Comparison of ENCODE assay signal across 8 cellular contexts in genomic region chr22:37518509-37519267, GRCh38. TPM values are rescaled to one million over a fixed set of nuclear protein-coding genes. Genes with fewer than 3 reads are reported as not detected.
DNase-seq lines count a peak whose midpoint lies in the region; ATAC-seq, FAIRE-seq and TF ChIP-seq lines count a peak whose summit lies in the region.

No MANE protein-coding gene starts in this region.

- H3K4me3 Mint-ChIP-seq in Calu3 (ENCODE audit: low read depth, unreplicated experiment) (peak overlapping the region; percentile 85), T-helper 17 cell (peak overlapping the region; percentile 88)

- H3K36me3 Mint-ChIP-seq in Calu3 (ENCODE audit: insufficient read depth, unreplicated experiment): peaks cover 65% of the 10 kb centered on the region
- H3K36me3 Mint-ChIP-seq in T-helper 17 cell (ENCODE audit: low read depth): peaks cover 5% of the 10 kb centered on the region

- H3K9me3 ChIP-seq in T-helper 17 cell (ENCODE audit: control insufficient read depth, low read length, poor library complexity, severe bottlenecking) (no peaks in the 10 kb centered on the region), psoas muscle (no peaks in the 10 kb centered on the region)

- no peak for FAIRE-seq in HTR-8/SVneo (lab: Jason Lieb, UNC)

- no peak for DNase-seq in Calu3
- no peak for DNase-seq in T-helper 17 cell
- no peak for DNase-seq in foreskin keratinocyte
- no peak for DNase-seq in psoas muscle
- no peak for DNase-seq in occipital lobe (lab: John Stamatoyannopoulos, UW)
- no peak for DNase-seq in NOMO-1 treated with DMSO at 0.1 percent for 48 hours (lab: John Stamatoyannopoulos, UW; ENCODE audit: unreplicated experiment)
- DNase-seq in SKM-1 treated with dmso at 0.1 percent for 144 hours (lab: John Stamatoyannopoulos, UW; ENCODE audit: unreplicated experiment): no peak
- DNase-seq in HTR-8/SVneo (ENCODE audit: insufficient read length, low spot score): no peak

- H3K4me1 ChIP-seq in foreskin keratinocyte (peaks cover 13% of the 10 kb centered on the region), psoas muscle (no peaks in the 10 kb centered on the region)

- CTCF ChIA-PET in Calu3 (lab: Charles Lee): no interaction called here

- no TSS peak for BruUV-seq in Calu3 (replicated peaks; lab: Mats Ljungman, UMichigan)

- no peaks in the 10 kb centered on the region for H3K27me3 Mint-ChIP-seq in Calu3 (ENCODE audit: unreplicated experiment)
- peaks cover 44% of the 10 kb centered on the region for H3K27me3 Mint-ChIP-seq in T-helper 17 cell

- no peaks in the 10 kb centered on the region for H3K36me3 ChIP-seq in psoas muscle (ENCODE audit: insufficient read depth in 1 of 2, low read depth in 1 of 2)

- H3K9me3 Mint-ChIP-seq in Calu3 (ENCODE audit: low read depth, unreplicated experiment): peaks cover 2% of the 10 kb centered on the region

- intact Hi-C loops in Calu3 (cut with micrococcal nuclease; ENCODE audit: unreplicated experiment) (no loop called here), psoas muscle (cut with DNase I) (no loop called here)

- ATAC-seq in T-helper 17 cell: peak; percentile 8
- peak; percentile 4 for ATAC-seq in foreskin keratinocyte
- ATAC-seq in psoas muscle: peak in 1 of 4 donors; percentile 16

- peaks cover 31% of the 10 kb centered on the region for H3K4me1 Mint-ChIP-seq in Calu3 (ENCODE audit: low read depth, unreplicated experiment)
- H3K4me1 Mint-ChIP-seq in T-helper 17 cell: peaks cover 5% of the 10 kb centered on the region

- H3K27me3 ChIP-seq in foreskin keratinocyte (no peaks in the 10 kb centered on the region), psoas muscle (ENCODE audit: insufficient read depth in 3 of 3, low read length in 2 of 3) (peaks cover 0 to 74% (median 13%) of the 10 kb centered on the region in 3 donors)

- peak overlapping the region; percentile 66 for H3K4me3 ChIP-seq in psoas muscle

- H3K27ac ChIP-seq in foreskin keratinocyte (peak overlapping the region; percentile 96), psoas muscle (peak overlapping the region; percentile 50)

- no peak for TF ChIP-seq CTCF in Calu3 (IDR thresholded peaks at IDR 0.05; ENCODE audit: unreplicated experiment)
- no peak for TF ChIP-seq CTCF in foreskin keratinocyte (conservative IDR thresholded peaks at IDR 0.05)
- TF ChIP-seq CTCF in psoas muscle (IDR thresholded peaks at IDR 0.05): no peak

- peak overlapping the region; percentile 81 for H3K27ac Mint-ChIP-seq in Calu3 (ENCODE audit: unreplicated experiment)
- peak overlapping the region; percentile 70 for H3K27ac Mint-ChIP-seq in T-helper 17 cell

- 9 to 19% (median 16%) methylated on average over 35 to 63 of the region's 63 CpGs for WGBS in psoas muscle, 3 donors

RNA-seq across cellular contexts. Expression of gene CARD10, which starts 0.5 kb away (rescaled TPM):
- total RNA-seq in Calu3 (2022) (40.5 and 49.2 TPM in 2 replicates), T-helper 17 cell (under 1 TPM; 0.12 to 0.31 TPM), foreskin keratinocyte (116 and 130 TPM in 2 replicates), psoas muscle (1 to 10 TPM; 3.8 to 8.0 (median 4.5) TPM), occipital lobe (2.0 TPM)
- polyA plus RNA-seq in foreskin keratinocyte (112 and 115 TPM in 2 replicates), psoas muscle (1 to 10 TPM; 2.9 to 6.9 (median 4.1) TPM)

RNA-seq across cellular contexts. Expression of gene MFNG, which starts 32.5 kb away (rescaled TPM):
- total RNA-seq in Calu3 (2022): 19.0 and 22.1 TPM in 2 replicates
- total RNA-seq in T-helper 17 cell: 100 to 1,000 TPM; 139 to 150 TPM
- 4.2 and 5.5 TPM in 2 replicates for total RNA-seq in foreskin keratinocyte
- polyA plus RNA-seq in foreskin keratinocyte: 5.7 and 6.1 TPM in 2 replicates
- 1 to 10 TPM; 4.5 to 8.0 (median 7.7) TPM for total RNA-seq in psoas muscle
- polyA plus RNA-seq in psoas muscle: 1 to 10 TPM; 4.3 to 9.6 (median 8.2) TPM
- total RNA-seq in occipital lobe: 3.9 TPM

RNA-seq across cellular contexts. Expression of gene CDC42EP1, which starts 41.6 kb away (rescaled TPM):
- 156 and 162 TPM in 2 replicates for total RNA-seq in Calu3 (2022)
- not detected for total RNA-seq in T-helper 17 cell
- total RNA-seq in foreskin keratinocyte: 48.7 and 56.7 TPM in 2 replicates
- 72.7 and 84.9 TPM in 2 replicates for polyA plus RNA-seq in foreskin keratinocyte
- total RNA-seq in psoas muscle: 10 to 100 TPM in 2 of 4 donors, 1 to 10 TPM in 2; 6.9 to 13.8 (median 10.7) TPM
- polyA plus RNA-seq in psoas muscle: 1 to 10 TPM; 3.8 to 5.9 (median 4.1) TPM
- 0.94 TPM for total RNA-seq in occipital lobe
